30 cellular contexts compared by ENCODE assay signal in genomic region chr14:31257244-31257553, GRCh38.
"Had no signal": no experiment of that assay in that cellular context is flagged by ENCODE, and none has a peak within 500 bp of the region (broad histone marks: within the 10 kb centered on the region; RNA-seq: fewer than 3 reads in every experiment).

No MANE protein-coding gene starts in this region.

- H3K4me1 ChIP-seq: SJCRH30 had no signal

- H3K27me3 ChIP-seq: Peyer's patch, SJCRH30 had no signal

- H3K36me3 ChIP-seq: Peyer's patch, SJCRH30 had no signal

- H3K4me3 ChIP-seq: Peyer's patch, SJCRH30 had no signal

- H3K9ac ChIP-seq: SK-N-SH had no signal

- H3K27me3 Mint-ChIP-seq: activated naive CD4-positive, alpha-beta T cell treated with anti-CD3 and anti-CD28 coated beads, Interleukin-2, amount 50 U/mL, for 24 hours; central memory CD8-positive, alpha-beta T cell had no signal

- DNase-seq: activated CD4-positive, alpha-beta T cell treated with anti-CD3 and anti-CD28 coated beads for 4 hours; activated CD4-positive, alpha-beta T cell treated with anti-CD3 and anti-CD28 coated beads, Interleukin-2, amount 50 U/mL, for 4 hours; activated CD8-positive, alpha-beta memory T cell treated with anti-CD3 and anti-CD28 coated beads, Interleukin-2, amount 50 U/mL, for 48 hours; activated CD8-positive, alpha-beta T cell treated with anti-CD3 and anti-CD28 coated beads, Interleukin-2, amount 10 ng/mL, durations not matched to agents 7 days and 5 days; activated effector memory CD4-positive, alpha-beta T cell treated with Interleukin-2 at 50 U/mL for 16 hours; activated naive CD4-positive, alpha-beta T cell; activated T-cell treated with anti-CD3 and anti-CD28 coated beads, Interleukin-2, amount 50 U/mL, for 1 hour; aorta; Karpas-422; MM.1S; NCI-H1092 treated with DMSO at 0.1 percent for 48 hours; NCI-H1417 treated with DMSO at 0.1 percent for 48 hours; NCI-H1694; NCI-H2029; NCI-H2107; NCI-H2171 treated with DMSO at 0.1 percent for 48 hours; NCI-H226; NCI-H526; NCI-H82; NK-92 treated with Interleukin-12 subunit alpha and Interleukin-12 subunit beta, amount 100 ng/mL, for 24 hours; Peyer's patch; Right ventricle myocardium superior; SJCRH30; SK-N-SH; T-helper 1 cell had no signal

- H3K9me3 Mint-ChIP-seq: activated naive CD4-positive, alpha-beta T cell treated with anti-CD3 and anti-CD28 coated beads, Interleukin-2, amount 50 U/mL, for 24 hours; central memory CD8-positive, alpha-beta T cell had no signal

- H3K9me3 ChIP-seq: Peyer's patch, SJCRH30, SK-N-SH had no signal

- H3K27ac ChIP-seq: RWPE1, SJCRH30 had no signal

- H3K27ac Mint-ChIP-seq: activated CD8-positive, alpha-beta T cell treated with anti-CD3 and anti-CD28 coated beads, Interleukin-2, amount 10 ng/mL, durations not matched to agents 7 days and 5 days; activated naive CD4-positive, alpha-beta T cell treated with anti-CD3 and anti-CD28 coated beads, Interleukin-2, amount 50 U/mL, for 24 hours; brain had no signal

- H3K36me3 Mint-ChIP-seq: activated naive CD4-positive, alpha-beta T cell treated with anti-CD3 and anti-CD28 coated beads, Interleukin-2, amount 50 U/mL, for 24 hours; brain had no signal

- H3K4me3 Mint-ChIP-seq: activated CD8-positive, alpha-beta T cell treated with anti-CD3 and anti-CD28 coated beads, Interleukin-2, amount 10 ng/mL, durations not matched to agents 7 days and 5 days; activated naive CD4-positive, alpha-beta T cell treated with anti-CD3 and anti-CD28 coated beads, Interleukin-2, amount 50 U/mL, for 24 hours; brain; central memory CD8-positive, alpha-beta T cell had no signal

- ATAC-seq: activated CD4-positive, CD25-positive, alpha-beta regulatory T cell treated with anti-CD3 and anti-CD28 coated beads, Interleukin-2, amount 50 U/mL, for 24 hours; activated CD8-positive, alpha-beta T cell treated with anti-CD3 and anti-CD28 coated beads, Interleukin-2, amount 10 ng/mL, durations not matched to agents 7 days and 5 days had no signal

- H3K4me1 Mint-ChIP-seq: activated naive CD4-positive, alpha-beta T cell treated with anti-CD3 and anti-CD28 coated beads, Interleukin-2, amount 50 U/mL, for 24 hours; central memory CD8-positive, alpha-beta T cell had no signal
